Comparison of ENCODE assay signal across 24 cellular contexts in the genomic region with DNA sequence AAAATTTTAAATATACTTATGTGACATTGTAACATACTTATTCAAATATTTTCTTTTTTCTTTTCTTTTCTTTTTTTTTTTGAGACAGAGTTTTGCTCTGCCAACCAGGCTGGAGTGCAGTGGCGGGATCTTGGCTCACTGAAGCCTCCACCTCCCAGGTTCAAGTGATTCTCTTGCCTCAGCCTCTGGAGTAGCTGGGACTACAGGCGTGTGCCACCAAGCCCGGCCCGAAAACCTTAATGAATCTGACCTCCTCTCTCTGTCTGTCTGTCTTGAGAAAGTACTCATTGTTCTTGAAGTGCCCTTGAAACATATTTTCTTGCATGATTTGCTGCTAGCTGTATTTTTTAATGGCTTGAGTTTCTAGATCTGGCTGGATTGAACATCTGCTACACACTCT.
DNase-seq lines count a peak whose midpoint lies in the region; ATAC-seq, FAIRE-seq and TF ChIP-seq lines count a peak whose summit lies in the region.
"Had no signal": no experiment of that assay in that cellular context is flagged by ENCODE, and none has a peak within 500 bp of the region (broad histone marks: within the 10 kb centered on the region; RNA-seq: fewer than 3 reads in every experiment).

No MANE protein-coding gene starts in this region.

- ATAC-seq in left lung (peak; percentile 88), GM18858 (IDR thresholded peaks at IDR 0.05; ENCODE audit: unreplicated experiment) (no peak)
- ATAC-seq: A549; CD8-positive, alpha-beta T cell had no signal

- peak; percentile 92 for DNase-seq in DMS79 treated with DMSO at 0.1 percent for 48 hours (lab: John Stamatoyannopoulos, UW)
- DNase-seq in NCI-H524 (lab: John Stamatoyannopoulos, UW): peak; percentile 9 to 70
- peak in 1 of 2 donors; percentile 56 for DNase-seq in left lung
- peak; percentile 31 for DNase-seq in testis
- DNase-seq in kidney: no peak
- no peak for DNase-seq in AG20443 (ENCODE audit: low spot score)
- DNase-seq in NCI-H748 treated with DMSO at 0.1 percent for 48 hours (lab: John Stamatoyannopoulos, UW): no peak
- DNase-seq: 8988T; CD4-positive, CD25-positive, alpha-beta regulatory T cell; CD8-positive, alpha-beta T cell; DMS 273 treated with DMSO at 0.1 percent for 48 hours; DND-41; GM23248; H7; HCEC 1CT had no signal

- intact Hi-C loops in left lung (cut with DNase I): no loop called here
- intact Hi-C loops in testis (cut with DNase I; ENCODE audit: low total_unique reads): no loop called here
- intact Hi-C loops in kidney (cut with DNase I): no loop called here

- H3K4me1 ChIP-seq in left lung (no peaks in the 10 kb centered on the region), testis (no peaks in the 10 kb centered on the region), kidney (ENCODE audit: control insufficient read depth in 1 of 2, insufficient read depth in 1 of 2, low read depth in 1 of 2, low read length in 2 of 2) (no peaks in the 10 kb centered on the region)
- H3K4me1 ChIP-seq: A549, BLaER1 had no signal

- FAIRE-seq in kidney (lab: Jason Lieb, UNC): no peak
- FAIRE-seq: A549, D721Med, G401.6, GM12892, GM19239, H1 had no signal

- TF ChIP-seq CTCF in left lung (IDR thresholded peaks at IDR 0.05) (no peak), testis (IDR thresholded peaks at IDR 0.05) (no peak), kidney (IDR thresholded peaks at IDR 0.05; ENCODE audit: borderline replicate concordance, extremely low read depth, insufficient read depth) (no peak)

- no peak overlapping the region for H3K4me3 ChIP-seq in left lung
- H3K4me3 ChIP-seq in testis: no peak overlapping the region
- H3K4me3 ChIP-seq in kidney (ENCODE audit: low read length in 2 of 2): no peak overlapping the region
- H3K4me3 ChIP-seq: A549, BLaER1, GM23248 had no signal

- no peak for TF ChIP-seq POLR2A in testis (IDR thresholded peaks at IDR 0.05)

- no peaks in the 10 kb centered on the region for H3K9me3 ChIP-seq in left lung
- no peaks in the 10 kb centered on the region for H3K9me3 ChIP-seq in testis
- H3K9me3 ChIP-seq in kidney (ENCODE audit: control insufficient read depth in 1 of 2, low read length in 2 of 2): no peaks in the 10 kb centered on the region
- H3K9me3 ChIP-seq: A549, BLaER1 had no signal

- H3K27ac ChIP-seq in left lung: no peak overlapping the region
- no peak overlapping the region for H3K27ac ChIP-seq in testis
- H3K27ac ChIP-seq in kidney (ENCODE audit: low read depth in 2 of 2, low read length in 2 of 2): no peak overlapping the region
- H3K27ac ChIP-seq: A549, BLaER1, C4-2B, GM23248 had no signal

- no peak overlapping the region for H3K9ac ChIP-seq in kidney (ENCODE audit: low read length in 2 of 2)
- H3K9ac ChIP-seq: BLaER1, GM23248 had no signal

- 41 to 50% methylated on average over 4 of the region's 4 CpGs for whole genome bisulfite sequencing in testis, 2 donors

- no peaks in the 10 kb centered on the region for H3K27me3 ChIP-seq in left lung
- no peaks in the 10 kb centered on the region for H3K27me3 ChIP-seq in testis
- H3K27me3 ChIP-seq: BLaER1 had no signal

- H3K36me3 ChIP-seq in left lung (no peaks in the 10 kb centered on the region), testis (ENCODE audit: low read depth, missing control alignments) (no peaks in the 10 kb centered on the region), kidney (ENCODE audit: control insufficient read depth in 1 of 2, insufficient read depth in 2 of 2, low read length in 2 of 2) (no peaks in the 10 kb centered on the region)
- H3K36me3 ChIP-seq: BLaER1 had no signal

Comparison
In these comparisons a context has a peak if more than half of its experiments do, and no peak if none do; other contexts are left out.
1. DNase-seq: peak in DMS79 treated with DMSO at 0.1 percent for 48 hours (single experiment), NCI-H524 (2 of 2) and testis (single experiment); none in kidney (single experiment), AG20443 (single experiment) and NCI-H748 treated with DMSO at 0.1 percent for 48 hours (single experiment).